ENCODE assay signal across 9 cellular contexts in genomic region chr2:155377178-155377780, GRCh38.
A peak's percentile ranks its signal among the peaks of the same experiment; 100 is the strongest.
DNase-seq lines count a peak whose midpoint lies in the region; ATAC-seq and TF ChIP-seq lines count a peak whose summit lies in the region.
"Had no signal": no experiment of that assay in that cellular context is flagged by ENCODE, and none has a peak within 500 bp of the region (broad histone marks: within the 10 kb centered on the region; RNA-seq: fewer than 3 reads in every experiment).

No MANE protein-coding gene starts in this region.

- no peaks in the 10 kb centered on the region for H3K9me3 ChIP-seq in HCT116 (ENCODE audit: control insufficient read depth in 1 of 2, insufficient read depth in 1 of 2, low read depth in 1 of 2, low read length in 2 of 2)
- H3K9me3 ChIP-seq: thoracic aorta had no signal

- no peaks in the 10 kb centered on the region for H4K20me1 ChIP-seq in HCT116 (ENCODE audit: insufficient read depth)

- H3K9me2 ChIP-seq in HCT116 (ENCODE audit: insufficient read depth) = no peaks in the 10 kb centered on the region

- peak; percentile 84 for TF ChIP-seq RAD21 in HCT116 (IDR thresholded peaks at IDR 0.05; ENCODE audit: low read depth)

- H3K4me3 ChIP-seq in HCT116 (replicated peaks in 1 of 2; ENCODE audit: low read depth in 1 of 2, low read length in 2 of 2) = no peak overlapping the region
- H3K4me3 ChIP-seq: thoracic aorta had no signal

- no peak for TF ChIP-seq POLR2A in HCT116 (IDR thresholded peaks at IDR 0.05; ENCODE audit: borderline replicate concordance, extremely low read depth, insufficient read depth, insufficient read length)

- H3K4me2 ChIP-seq in HCT116 (ENCODE audit: low read length) = no peak overlapping the region

- no peak overlapping the region for H3K9ac ChIP-seq in HCT116 (ENCODE audit: low read length)

- RAD21 ChIA-PET in HCT116 (lab: Charles Lee; ENCODE audit: low non-redundant PET in 1 of 2, low total read pairs in 2 of 2, uncharacterized antibody in 2 of 2, unreplicated experiment in 2 of 2) = interaction anchor here (0.6 to 1.4 kb wide), 5 partner anchors 44 to 1213 kb away, joined by 3 to 5 read pairs (median 3); no protein-coding TSS in a partner anchor

- POLR2A ChIA-PET in HCT116 (lab: Charles Lee) = no interaction called here

- peak; percentile 59 for DNase-seq in CD1c-positive myeloid dendritic cell (ENCODE audit: extremely low spot score)
- DNase-seq in HCT116 (ENCODE audit: low read depth, low spot score) = peak; percentile 35
- peak; percentile 72 for DNase-seq in NCI-H748 (lab: John Stamatoyannopoulos, UW; ENCODE audit: unreplicated experiment)
- peak; percentile 59 for DNase-seq in dermis blood vessel endothelial cell
- DNase-seq in retina = peak; percentile 74
- no peak for DNase-seq in effector CD4-positive, alpha-beta T cell

- no peaks in the 10 kb centered on the region for H3K4me1 ChIP-seq in HCT116 (ENCODE audit: control insufficient read depth in 1 of 2, insufficient read depth in 2 of 2, low read length in 2 of 2)

- H3K79me2 ChIP-seq in HCT116 (ENCODE audit: insufficient read depth, low read length) = no peaks in the 10 kb centered on the region

- intact Hi-C loops in HCT116 (cut with micrococcal nuclease) = loop anchor here (2.0 to 10.0 kb wide), 8 partner anchors 440 to 1948 kb away; partner anchors contain the start of genes ERMN and NR4A2

- no peaks in the 10 kb centered on the region for H3K27me3 ChIP-seq in HCT116 (ENCODE audit: insufficient read depth, low read length)

- CTCF ChIA-PET in HCT116 (lab: Charles Lee) = interaction anchor here (0.6 to 3.3 kb wide), 26 partner anchors 9 to 1827 kb away, joined by 3 to 24 read pairs (median 4); no protein-coding TSS in a partner anchor

- H3K36me3 ChIP-seq in HCT116 (ENCODE audit: control insufficient read depth in 1 of 2, insufficient read depth in 2 of 2, low read length in 2 of 2) = no peaks in the 10 kb centered on the region
- H3K36me3 ChIP-seq: thoracic aorta had no signal

- H2AFZ ChIP-seq in HCT116 (ENCODE audit: low read depth, low read length, poor library complexity, severe bottlenecking) = peak overlapping the region; percentile 72

- ATAC-seq in HCT116 (peak; percentile 70), GM18519 (IDR thresholded peaks at IDR 0.05; ENCODE audit: low FRiP score, unreplicated experiment) (no peak), HG03039 (IDR thresholded peaks at IDR 0.05; ENCODE audit: unreplicated experiment) (no peak)

- no TSS peak for BruUV-seq in HCT116 (replicated peaks; lab: Mats Ljungman, UMichigan)

- TF ChIP-seq CTCF in HCT116 (IDR thresholded peaks at IDR 0.05 in 2 of 3, conservative IDR thresholded peaks at IDR 0.05 in 1 of 3; ENCODE audit: borderline replicate concordance in 1 of 3, insufficient read depth in 1 of 3, low read depth in 2 of 3, low read length in 2 of 3) = peak; percentile 21 to 56 (median 52); a peak in 4 of 6 replicates

- no peak overlapping the region for H3K27ac ChIP-seq in HCT116 (ENCODE audit: low read depth, low read length)
- H3K27ac ChIP-seq: thoracic aorta had no signal

TF ChIP-seq in HCT116, 20 proteins besides CTCF, POLR2A, EP300 and RAD21:
- no peak for TF ChIP-seq CBX3 (IDR thresholded peaks at IDR 0.05; ENCODE audit: low read depth)
- no peak for TF ChIP-seq TCF7L2 (IDR thresholded peaks at IDR 0.05; ENCODE audit: borderline replicate concordance, extremely low read depth, insufficient read depth, insufficient read length)
- no peak for TF ChIP-seq MAX (IDR thresholded peaks at IDR 0.05)
- TF ChIP-seq EZH2 (IDR thresholded peaks at IDR 0.05) = no peak
- no peak for TF ChIP-seq SRF (IDR thresholded peaks at IDR 0.05; ENCODE audit: low read depth)
- no peak for TF ChIP-seq REST (IDR thresholded peaks at IDR 0.05; ENCODE audit: low read depth)
- TF ChIP-seq EZH2phosphoT487 (IDR thresholded peaks at IDR 0.05; ENCODE audit: borderline replicate concordance) = no peak
- no peak for TF ChIP-seq SP1 (IDR thresholded peaks at IDR 0.05; ENCODE audit: low read depth)
